In genomic region chr19:41922585-41922984, GRCh38 we compare ENCODE assay signal across 24 cellular contexts. TPM values are rescaled to one million over a fixed set of nuclear protein-coding genes. Genes with fewer than 3 reads are reported as not detected.
DNase-seq lines count a peak whose midpoint lies in the region; ATAC-seq, FAIRE-seq and TF ChIP-seq lines count a peak whose summit lies in the region.
"Had no signal": no experiment of that assay in that cellular context is flagged by ENCODE, and none has a peak within 500 bp of the region (broad histone marks: within the 10 kb centered on the region; RNA-seq: fewer than 3 reads in every experiment).

No MANE protein-coding gene starts in this region.

- FAIRE-seq in H1 (lab: Jason Lieb, UNC): no peak
- FAIRE-seq in GM12892 (lab: Jason Lieb, UNC): no peak
- FAIRE-seq: G401.6, H54 had no signal

- no peak overlapping the region for H4K8ac ChIP-seq in H1 (ENCODE audit: extremely low read depth, insufficient read depth, low read length)

- WGBS in right cardiac atrium: 17% methylated on average over 18 of the region's 18 CpGs
- 27% methylated on average over 7 of the region's 18 CpGs; no CpG with 5 or more reads in 1 of the 2 experiments for WGBS in H1 (ENCODE audit: extremely low coverage in 1 of 2, insufficient coverage in 1 of 2, insufficient read length in 1 of 2, insufficient replicate concordance in 2 of 2, low coverage in 1 of 2, low lambda C conversion rate in 2 of 2, missing lambda C conversion rate in 1 of 2), 2 experiments

- CTCF ChIA-PET in H1 (lab: Charles Lee; ENCODE audit: partially characterized antibody): interaction anchor here (0.9 to 2.1 kb wide), 10 partner anchors 8 to 59 kb away, joined by 3 to 9 read pairs (median 3); no protein-coding TSS in a partner anchor

- H3K79me1 ChIP-seq in H1 (ENCODE audit: low read depth, low read length): no peaks in the 10 kb centered on the region; the same call in 1 of the 2 replicates

- no peak overlapping the region for H3K14ac ChIP-seq in H1 (ENCODE audit: insufficient read length)

- H3K79me2 ChIP-seq in H1 (ENCODE audit: control insufficient read depth in 1 of 2, insufficient read depth in 2 of 2, low read length in 2 of 2): no peaks in the 10 kb centered on the region

- ATAC-seq in right cardiac atrium (no peak), left cardiac atrium (no peak), naive B cell (ENCODE audit: low read depth in 2 of 2) (no peak), GM19455 (IDR thresholded peaks at IDR 0.05; ENCODE audit: unreplicated experiment) (no peak), HG03045 (IDR thresholded peaks at IDR 0.05; ENCODE audit: unreplicated experiment) (no peak)

- no peak for TF ChIP-seq RAD21 in H1 (IDR thresholded peaks at IDR 0.05 in 1 of 2, conservative IDR thresholded peaks at IDR 0.05 in 1 of 2; ENCODE audit: low read depth in 2 of 2, low read length in 2 of 2)

- POLR2A ChIA-PET in H1 (lab: Charles Lee; ENCODE audit: partially characterized antibody): interaction anchor here (0.7 to 3.8 kb wide), 8 partner anchors 8 to 62 kb away, joined by 3 to 20 read pairs (median 5); partner anchors contain the start of gene RPS19

- H2AK5ac ChIP-seq in H1 (ENCODE audit: low read depth, low read length): no peak overlapping the region

- no peaks in the 10 kb centered on the region for H3K36me3 ChIP-seq in H1 (ENCODE audit: control insufficient read depth in 2 of 4, insufficient read depth in 4 of 4, low read length in 3 of 4)

- H3K27ac Mint-ChIP-seq in naive B cell: peak overlapping the region in 4 of 6 donors; percentile 64 to 94 (median 74)

- H2BK12ac ChIP-seq in H1 (ENCODE audit: low read depth, low read length): 0 out of 2 replicates have a peak overlapping the region, but pooled peaks have one; percentile 9

- peaks cover 0 to 8% of the 10 kb centered on the region in 2 donors for H3K36me3 Mint-ChIP-seq in naive B cell

- H2BK5ac ChIP-seq in H1 (ENCODE audit: low read depth, low read length): no peak overlapping the region

- peaks cover 7 to 42% of the 10 kb centered on the region in 2 experiments for H4K20me1 ChIP-seq in H1 (replicated peaks in 1 of 2; ENCODE audit: control insufficient read depth in 1 of 2, insufficient read depth in 2 of 2, low read length in 2 of 2)

- H3K27me3 ChIP-seq in right cardiac atrium (ENCODE audit: control insufficient read depth, insufficient read depth) (no peaks in the 10 kb centered on the region), H1 (replicated peaks in 1 of 4; ENCODE audit: control insufficient read depth in 3 of 4, extremely low read depth in 1 of 4, insufficient read depth in 3 of 4, low read length in 3 of 4) (peaks cover 75 to 99% (median 97%) of the 10 kb centered on the region in 4 experiments)

- H3K56ac ChIP-seq in H1 (replicated peaks; ENCODE audit: insufficient read length, low read depth, low read length): no peak overlapping the region

- no peak overlapping the region for H2BK20ac ChIP-seq in H1 (ENCODE audit: low read length)

- no peak overlapping the region for H3K23ac ChIP-seq in H1 (ENCODE audit: insufficient read length)

- no peak overlapping the region for H3K18ac ChIP-seq in H1 (ENCODE audit: extremely low read depth, low read length)

- H3K9me3 Mint-ChIP-seq in naive B cell: no peaks in the 10 kb centered on the region
- H3K9me3 Mint-ChIP-seq: CD4-positive, alpha-beta memory T cell had no signal

- no peak for TF ChIP-seq EP300 in H1 (IDR thresholded peaks at IDR 0.05; ENCODE audit: borderline replicate concordance in 1 of 2, low read depth in 2 of 2, low read length in 2 of 2)

- no peak overlapping the region; the same call in 1 of the 2 replicates for H2BK15ac ChIP-seq in H1 (ENCODE audit: low read length)

- DNase-seq in right cardiac atrium (peak in 2 of 3 donors; percentile 14 to 30), left cardiac atrium (no peak), H1 (ENCODE audit: low read depth in 1 of 2, low spot score in 2 of 2) (no peak), naive B cell (no peak), GM12892 (ENCODE audit: insufficient read length) (no peak), hippocampal formation (lab: John Stamatoyannopoulos, UW) (no peak)
- DNase-seq: COR-L47, DMS53, NCI-H1092, NCI-H1417 treated with DMSO at 0.1 percent for 48 hours, NCI-H1694 treated with DMSO at 0.1 percent for 48 hours, NCI-H2081, NCI-H2227 treated with DMSO at 0.1 percent for 48 hours, NCI-H69, SHP77 treated with DMSO at 0.1 percent for 48 hours, SW 1271 had no signal

- TF ChIP-seq POLR2A in H1 (IDR thresholded peaks at IDR 0.05; ENCODE audit: control extremely low read depth in 1 of 2, low read depth in 2 of 2, low read length in 2 of 2): no peak
- no peak for TF ChIP-seq POLR2A in GM12892 (IDR thresholded peaks at IDR 0.05; ENCODE audit: low read depth, low read length)

- peaks cover 22 to 24% (median 24%) of the 10 kb centered on the region in 3 donors for H3K4me1 Mint-ChIP-seq in naive B cell

- no peak overlapping the region for H2BK120ac ChIP-seq in H1 (replicated peaks; ENCODE audit: low read depth, low read length)

- intact Hi-C loops in right cardiac atrium (cut with DNase I): no loop called here
- intact Hi-C loops in left cardiac atrium (cut with DNase I): no loop called here

- H3K4me2 ChIP-seq in H1 (ENCODE audit: insufficient read depth in 1 of 2, low read depth in 2 of 2, low read length in 2 of 2): peak overlapping the region; percentile 23 to 53

- H2AFZ ChIP-seq in H1 (ENCODE audit: low read length): no peak overlapping the region

- no peak overlapping the region for H4K91ac ChIP-seq in H1 (replicated peaks; ENCODE audit: insufficient read length, low read length)

- H3K27ac ChIP-seq in right cardiac atrium (ENCODE audit: low read length) (no peak overlapping the region), H1 (ENCODE audit: low read depth, low read length) (no peak overlapping the region)
- H3K27ac ChIP-seq: 22Rv1, SK-N-MC had no signal

- peaks cover 11 to 28% (median 20%) of the 10 kb centered on the region in 3 donors for H3K27me3 Mint-ChIP-seq in naive B cell

- no peak for TF ChIP-seq CTCF in H1 (IDR thresholded peaks at IDR 0.05; ENCODE audit: control extremely low read depth in 1 of 3, insufficient read depth in 1 of 3, low read depth in 1 of 3, low read length in 3 of 3)

- H3K4me3 ChIP-seq in right cardiac atrium (ENCODE audit: low read length) (no peak overlapping the region), H1 (ENCODE audit: extremely low read depth in 1 of 4, insufficient read depth in 2 of 4, low read depth in 3 of 4, low read length in 4 of 4) (peak overlapping the region in 2 of 4 experiments; percentile 4 to 44; a peak in 4 of 8 replicates)
- H3K4me3 ChIP-seq: SK-N-MC had no signal

- no peak overlapping the region for H3K4ac ChIP-seq in H1 (replicated peaks; ENCODE audit: insufficient read length, low read depth, low read length)

- no peaks in the 10 kb centered on the region for H3K4me1 ChIP-seq in right cardiac atrium (ENCODE audit: control insufficient read depth, insufficient read depth, low read length)
- H3K4me1 ChIP-seq in H1 (replicated peaks in 1 of 4; ENCODE audit: control insufficient read depth in 3 of 4, insufficient read depth in 4 of 4, low read length in 3 of 4): peaks cover 0 to 14% (median 10%) of the 10 kb centered on the region in 4 experiments; a peak in 6 of 7 replicates

- H3K9ac ChIP-seq in H1 (replicated peaks in 1 of 4; ENCODE audit: extremely low read depth in 1 of 4, low read depth in 3 of 4, low read length in 3 of 4): no peak overlapping the region

- peaks cover 10% of the 10 kb centered on the region for H3K23me2 ChIP-seq in H1 (ENCODE audit: low read depth, low read length)

- H4K5ac ChIP-seq in H1 (ENCODE audit: insufficient read length, low read depth, low read length): no peak overlapping the region

- H3K9me3 ChIP-seq in right cardiac atrium (ENCODE audit: control insufficient read depth, low read length) (no peaks in the 10 kb centered on the region), H1 (ENCODE audit: insufficient read depth in 2 of 2, low read depth in 1 of 2, low read length in 1 of 2) (no peaks in the 10 kb centered on the region)

- H3K4me3 Mint-ChIP-seq in naive B cell: peak overlapping the region in 6 of 8 donors; percentile 2 to 78 (median 36)

RNA-seq across cellular contexts. Expression of gene ERFL, which starts 5.7 kb away (rescaled TPM):
- total RNA-seq in right cardiac atrium (under 1 TPM in 1 of 4 donors, not detected in 3; 0.20 TPM), left cardiac atrium (under 1 TPM in 1 of 2 donors, not detected in 1; 0.16 TPM)
- polyA plus RNA-seq in right cardiac atrium (0.02 TPM), H1 (2011; rRNA removed) (0.08 and 0.12 TPM in 2 replicates), naive B cell (ENCODE audit: low read depth in 6 of 6) (not detected)
- total RNA-seq in H1 (2021; fragmentation: NEBNext Ultra II Directional; extraction: Animal tissue kit (Norgen Biotek cat#: 25700)): not detected in 2 replicates
- polyA plus RNA-seq in H1 (2011; cell fraction: cytosol; rRNA removed): 0.03 TPM
- polyA plus RNA-seq in H1 (2011; cell fraction: nucleus; rRNA removed): 0.33 TPM
- 0.08 to 0.16 TPM (median 0.10 TPM) in 3 of 4 replicates, not detected in the other for polyA plus RNA-seq in H1 (2012, experiment 1 of 2)
- polyA plus RNA-seq in H1 (2012, experiment 2 of 2): not detected
- polyA plus RNA-seq in H1 (2013, experiment 1 of 2): 0.02 TPM
- 0.06 TPM for polyA plus RNA-seq in H1 (2013, experiment 2 of 2)
- polyA minus RNA-seq in H1 (2011; rRNA and poly(A)+ RNA removed): not detected in 2 replicates
- not detected for polyA minus RNA-seq in H1 (2011; cell fraction: cytosol; rRNA and poly(A)+ RNA removed)
- not detected for polyA minus RNA-seq in H1 (2011; cell fraction: nucleus; rRNA and poly(A)+ RNA removed)
- 0.13 TPM for polyA plus RNA-seq in GM12892 (2012; ENCODE audit: missing spikeins)
- total RNA-seq: NCI-H460 had no signal

RNA-seq across cellular contexts. Expression of gene RABAC1, which starts 36.5 kb away (rescaled TPM):
- total RNA-seq in right cardiac atrium (100 to 1,000 TPM in 1 of 4 donors, 10 to 100 TPM in 3; 79.6 to 113 (median 90.3) TPM), left cardiac atrium (100 to 1,000 TPM in 1 of 2 donors, 10 to 100 TPM in 1; 91.4 to 117 TPM)
- polyA plus RNA-seq in right cardiac atrium (140 TPM), H1 (2011; rRNA removed) (439 and 585 TPM in 2 replicates), naive B cell (ENCODE audit: low read depth in 6 of 6) (100 to 1,000 TPM; 218 to 268 (median 245) TPM)
- total RNA-seq in H1 (2021; fragmentation: NEBNext Ultra II Directional; extraction: Animal tissue kit (Norgen Biotek cat#: 25700)): 123 and 124 TPM in 2 replicates
- polyA plus RNA-seq in H1 (2011; cell fraction: cytosol; rRNA removed): 282 TPM
- polyA plus RNA-seq in H1 (2011; cell fraction: nucleus; rRNA removed): 227 TPM
- 99.4 to 181 TPM (median 175 TPM) in 4 replicates for polyA plus RNA-seq in H1 (2012, experiment 1 of 2)
- 315 TPM for polyA plus RNA-seq in H1 (2012, experiment 2 of 2)
- 173 TPM for polyA plus RNA-seq in H1 (2013, experiment 1 of 2)
- polyA plus RNA-seq in H1 (2013, experiment 2 of 2): 186 TPM
- 46.7 and 56.4 TPM in 2 replicates for polyA minus RNA-seq in H1 (2011; rRNA and poly(A)+ RNA removed)
- 53.9 TPM for polyA minus RNA-seq in H1 (2011; cell fraction: cytosol; rRNA and poly(A)+ RNA removed)
- 41.0 TPM for polyA minus RNA-seq in H1 (2011; cell fraction: nucleus; rRNA and poly(A)+ RNA removed)
- 17.6 TPM for polyA plus RNA-seq in GM12892 (2012; ENCODE audit: missing spikeins)

RNA-seq across cellular contexts. Expression of gene ARHGEF1, which starts 39.6 kb away (rescaled TPM):
- total RNA-seq in right cardiac atrium: 10 to 100 TPM; 39.7 to 43.9 (median 40.8) TPM
- polyA plus RNA-seq in right cardiac atrium: 42.8 TPM
- 10 to 100 TPM; 47.0 to 59.1 TPM for total RNA-seq in left cardiac atrium
- total RNA-seq in H1 (2021; fragmentation: NEBNext Ultra II Directional; extraction: Animal tissue kit (Norgen Biotek cat#: 25700)): 49.0 and 54.6 TPM in 2 replicates
- polyA plus RNA-seq in H1 (2011; rRNA removed): 23.0 and 41.1 TPM in 2 replicates
- 35.9 TPM for polyA plus RNA-seq in H1 (2011; cell fraction: cytosol; rRNA removed)
- 95.3 TPM for polyA plus RNA-seq in H1 (2011; cell fraction: nucleus; rRNA removed)
- 38.4 to 51.0 TPM (median 48.8 TPM) in 4 replicates for polyA plus RNA-seq in H1 (2012, experiment 1 of 2)
- 35.5 TPM for polyA plus RNA-seq in H1 (2012, experiment 2 of 2)
- 49.6 TPM for polyA plus RNA-seq in H1 (2013, experiment 1 of 2)
- 44.9 TPM for polyA plus RNA-seq in H1 (2013, experiment 2 of 2)
- 9.4 and 11.0 TPM in 2 replicates for polyA minus RNA-seq in H1 (2011; rRNA and poly(A)+ RNA removed)
- polyA minus RNA-seq in H1 (2011; cell fraction: cytosol; rRNA and poly(A)+ RNA removed): 25.5 TPM
- polyA minus RNA-seq in H1 (2011; cell fraction: nucleus; rRNA and poly(A)+ RNA removed): 34.6 TPM
- polyA plus RNA-seq in naive B cell (ENCODE audit: low read depth in 6 of 6): 100 to 1,000 TPM; 110 to 220 (median 122) TPM
- polyA plus RNA-seq in GM12892 (2012; ENCODE audit: missing spikeins): 67.2 TPM

RNA-seq across cellular contexts. Expression of gene CD79A, which starts 45.5 kb away (rescaled TPM):
- total RNA-seq in right cardiac atrium: under 1 TPM in 2 of 4 donors, not detected in 2; 0.37 to 0.58 TPM
- 0.09 TPM for polyA plus RNA-seq in right cardiac atrium
- total RNA-seq in left cardiac atrium: under 1 TPM; 0.24 to 0.68 TPM
- total RNA-seq in H1 (2021; fragmentation: NEBNext Ultra II Directional; extraction: Animal tissue kit (Norgen Biotek cat#: 25700)): 0.54 TPM in 1 of 2 replicates, not detected in the other
- 0.77 and 0.83 TPM in 2 replicates for polyA plus RNA-seq in H1 (2011; rRNA removed)
- polyA plus RNA-seq in H1 (2011; cell fraction: cytosol; rRNA removed): 0.49 TPM
- polyA plus RNA-seq in H1 (2011; cell fraction: nucleus; rRNA removed): 0.91 TPM
- 0.28 to 1.0 TPM (median 0.52 TPM) in 3 of 4 replicates, not detected in the other for polyA plus RNA-seq in H1 (2012, experiment 1 of 2)
- polyA plus RNA-seq in H1 (2012, experiment 2 of 2): 0.55 TPM
- polyA plus RNA-seq in H1 (2013, experiment 1 of 2): 0.59 TPM
- polyA plus RNA-seq in H1 (2013, experiment 2 of 2): 0.68 TPM
- polyA minus RNA-seq in H1 (2011; rRNA and poly(A)+ RNA removed): not detected in 2 replicates
- polyA minus RNA-seq in H1 (2011; cell fraction: cytosol; rRNA and poly(A)+ RNA removed): not detected
- not detected for polyA minus RNA-seq in H1 (2011; cell fraction: nucleus; rRNA and poly(A)+ RNA removed)
- 1,000 to 10,000 TPM; 3,426 to 4,601 (median 4,008) TPM for polyA plus RNA-seq in naive B cell (ENCODE audit: low read depth in 6 of 6)
- polyA plus RNA-seq in GM12892 (2012; ENCODE audit: missing spikeins): 249 TPM
- total RNA-seq: NCI-H460 had no signal

Comparison
In these comparisons a context has a peak if more than half of its experiments do, and no peak if none do; other contexts are left out.
1. DNase-seq: peak in right cardiac atrium (2 of 3); none in left cardiac atrium (single experiment), H1 (0 of 2), naive B cell (single experiment), GM12892 (single experiment) and hippocampal formation (0 of 2).